Comparison of ENCODE assay signal across 8 cellular contexts in the genomic region with DNA sequence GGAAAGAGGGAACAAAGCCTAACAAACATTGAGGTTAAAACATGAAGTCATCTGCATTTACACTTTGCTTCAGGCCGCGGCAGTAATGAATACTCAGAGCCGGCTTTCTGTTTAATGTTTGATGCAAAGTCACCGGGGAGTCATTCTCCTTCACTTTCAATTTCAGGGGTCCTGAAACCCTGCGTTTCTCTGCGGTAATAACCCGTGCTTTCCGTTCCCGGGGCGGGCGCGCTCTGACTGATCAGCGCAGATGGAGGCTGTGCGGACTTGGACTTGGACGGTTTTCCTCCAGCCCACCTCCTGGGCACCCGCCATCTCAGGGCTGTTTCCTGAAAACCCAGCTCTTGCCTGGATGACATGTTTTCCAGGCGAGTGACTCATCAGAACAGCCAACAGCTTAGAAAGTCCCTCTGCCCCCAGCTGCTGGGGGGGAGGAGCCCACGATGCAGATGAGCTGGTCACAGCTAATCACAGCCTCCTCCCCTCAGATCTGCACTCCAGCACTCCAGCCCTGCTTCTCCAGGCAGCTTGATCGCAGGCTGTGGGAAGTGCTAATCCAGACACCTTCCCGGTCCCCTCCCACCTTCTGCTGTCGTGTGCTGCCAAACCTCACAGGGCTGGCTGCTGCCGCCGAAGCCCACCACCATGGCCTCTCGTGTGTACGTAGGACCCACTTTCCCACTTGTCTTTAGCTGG.
A peak's percentile ranks its signal among the peaks of the same experiment; 100 is the strongest.
DNase-seq lines count a peak whose midpoint lies in the region; ATAC-seq and TF ChIP-seq lines count a peak whose summit lies in the region.

No MANE protein-coding gene starts in this region.

- TF ChIP-seq POLR2A in upper lobe of left lung (IDR thresholded peaks at IDR 0.05): peak in 2 of 4 donors; percentile 36 to 67

- ATAC-seq in HG02642 (IDR thresholded peaks at IDR 0.05; ENCODE audit: poor library complexity, unreplicated experiment) (peak; percentile 80), upper lobe of left lung (ENCODE audit: low FRiP score in 2 of 2) (peak; percentile 93 to 95)

- no peaks in the 10 kb centered on the region for H3K27me3 Mint-ChIP-seq in T-helper 1 cell treated with Interleukin-12 subunit alpha and Interleukin-12 subunit beta and Interleukin-4 antibody, amounts not matched to agents 30 μg/mL and 1 μg/mL, for 36 hours (ENCODE audit: low read depth)
- peaks cover 2% of the 10 kb centered on the region for H3K27me3 Mint-ChIP-seq in progenitor cell of endocrine pancreas

- H3K36me3 ChIP-seq in right atrium auricular region (peaks cover 4% of the 10 kb centered on the region), upper lobe of left lung (peaks cover 0 to 5% (median under 1%) of the 10 kb centered on the region in 4 donors)

- peak overlapping the region; percentile 94 for H3K27ac Mint-ChIP-seq in T-helper 1 cell treated with Interleukin-12 subunit alpha and Interleukin-12 subunit beta and Interleukin-4 antibody, amounts not matched to agents 30 μg/mL and 1 μg/mL, for 36 hours
- peak overlapping the region; percentile 96 for H3K27ac Mint-ChIP-seq in progenitor cell of endocrine pancreas

- no peak for TF ChIP-seq CTCF in GM12864 (IDR thresholded peaks at IDR 0.05; ENCODE audit: low read depth, low read length, missing control alignments)
- no peak for TF ChIP-seq CTCF in right atrium auricular region (IDR thresholded peaks at IDR 0.05)
- no peak for TF ChIP-seq CTCF in progenitor cell of endocrine pancreas (IDR thresholded peaks at IDR 0.05; ENCODE audit: unreplicated experiment)
- no peak for TF ChIP-seq CTCF in upper lobe of left lung (IDR thresholded peaks at IDR 0.05)

- peaks cover 28% of the 10 kb centered on the region for H3K36me3 Mint-ChIP-seq in T-helper 1 cell treated with Interleukin-12 subunit alpha and Interleukin-12 subunit beta and Interleukin-4 antibody, amounts not matched to agents 30 μg/mL and 1 μg/mL, for 36 hours (ENCODE audit: low read depth)
- peaks cover 14% of the 10 kb centered on the region for H3K36me3 Mint-ChIP-seq in progenitor cell of endocrine pancreas (ENCODE audit: insufficient read depth)

- DNase-seq in GM12864 (ENCODE audit: low read depth) (peak; percentile 77), NCI-H128 (lab: John Stamatoyannopoulos, UW; ENCODE audit: unreplicated experiment) (peak; percentile 76), amygdala (lab: John Stamatoyannopoulos, UW) (peak in 54 of 56 donors; percentile 20 to 92 (median 74)), right atrium auricular region (ENCODE audit: low spot score) (peak; percentile 91), progenitor cell of endocrine pancreas (ENCODE audit: low spot score, unreplicated experiment) (peak; percentile 52), upper lobe of left lung (peak; percentile 84 to 93)

- 3 to 8% methylated on average over 21 to 24 of the region's 25 CpGs for WGBS in upper lobe of left lung, 2 donors

- H3K4me1 Mint-ChIP-seq in T-helper 1 cell treated with Interleukin-12 subunit alpha and Interleukin-12 subunit beta and Interleukin-4 antibody, amounts not matched to agents 30 μg/mL and 1 μg/mL, for 36 hours (ENCODE audit: low read depth): peaks cover 59% of the 10 kb centered on the region
- peaks cover 11% of the 10 kb centered on the region for H3K4me1 Mint-ChIP-seq in progenitor cell of endocrine pancreas (ENCODE audit: low read depth)

- H3K4me3 ChIP-seq in GM12864 (ENCODE audit: low read depth, low read length) (peak overlapping the region; percentile 49), right atrium auricular region (peak overlapping the region; percentile 27 to 55), upper lobe of left lung (peak overlapping the region; percentile 37 to 56 (median 45))

- peak overlapping the region; percentile 79 for H3K4me3 Mint-ChIP-seq in T-helper 1 cell treated with Interleukin-12 subunit alpha and Interleukin-12 subunit beta and Interleukin-4 antibody, amounts not matched to agents 30 μg/mL and 1 μg/mL, for 36 hours
- peak overlapping the region; percentile 66 for H3K4me3 Mint-ChIP-seq in progenitor cell of endocrine pancreas (ENCODE audit: low read depth)

- TF ChIP-seq EP300 in upper lobe of left lung (IDR thresholded peaks at IDR 0.05): no peak

- H3K4me1 ChIP-seq in right atrium auricular region (peaks cover 0 to 18% of the 10 kb centered on the region in 2 donors), upper lobe of left lung (peaks cover 12 to 18% (median 15%) of the 10 kb centered on the region in 4 donors)

- H3K27ac ChIP-seq in right atrium auricular region (peak overlapping the region; percentile 56 to 82), upper lobe of left lung (peak overlapping the region; percentile 79 to 90 (median 84))

- H3K9me3 ChIP-seq in right atrium auricular region (no peaks in the 10 kb centered on the region), upper lobe of left lung (no peaks in the 10 kb centered on the region)

- H3K9me3 Mint-ChIP-seq in T-helper 1 cell treated with Interleukin-12 subunit alpha and Interleukin-12 subunit beta and Interleukin-4 antibody, amounts not matched to agents 30 μg/mL and 1 μg/mL, for 36 hours: no peaks in the 10 kb centered on the region
- H3K9me3 Mint-ChIP-seq in progenitor cell of endocrine pancreas (ENCODE audit: low read depth): no peaks in the 10 kb centered on the region

- H3K27me3 ChIP-seq in right atrium auricular region (no peaks in the 10 kb centered on the region), upper lobe of left lung (no peaks in the 10 kb centered on the region)

Comparison
In these comparisons a context has a peak if more than half of its experiments do, and no peak if none do; other contexts are left out.
1. Peak in every context shown above with its lines: DNase-seq, ATAC-seq, H3K4me3 ChIP-seq and H3K27ac ChIP-seq.